ENCODE assay signal across 7 cellular contexts in genomic region chr22:21467337-21468193, GRCh38. TPM values are rescaled to one million over a fixed set of nuclear protein-coding genes. Genes with fewer than 3 reads are reported as not detected.
A peak's percentile ranks its signal among the peaks of the same experiment; 100 is the strongest.
DNase-seq lines count a peak whose midpoint lies in the region; ATAC-seq and TF ChIP-seq lines count a peak whose summit lies in the region.
"Not testable (repeated sequence)": the region's sequence is repeated elsewhere in the genome, so short reads cannot be mapped to it uniquely, and the experiment has no call there.

Gene TMEM191C (plus strand): TSS chr22:21467387. CDS start chr22:21467460, 73 bp downstream.

- not testable (repeated sequence) for H4K20me1 ChIP-seq in Loucy (ENCODE audit: insufficient read depth, low read length, poor library complexity, severe bottlenecking)

- peak within 1 kb of the TSS; percentile 74 for H3K27ac Mint-ChIP-seq in activated T-helper 2 cell treated with anti-CD3 and anti-CD28 coated beads, Interferon-gamma antibody, Interleukin-2, Interleukin-4, amounts not matched to agents 10 μg/mL and 5 μg/mL and 100 μg/mL, durations not matched to agents 14 hours and 24 hours and 36 hours
- H3K27ac Mint-ChIP-seq in endodermal cell = peak within 1 kb of the TSS; percentile 98

- H3K4me2 ChIP-seq in Loucy (ENCODE audit: low read depth, low read length, poor library complexity, severe bottlenecking) = not testable (repeated sequence)

- H3K4me1 Mint-ChIP-seq in activated T-helper 2 cell treated with anti-CD3 and anti-CD28 coated beads, Interferon-gamma antibody, Interleukin-2, Interleukin-4, amounts not matched to agents 10 μg/mL and 5 μg/mL and 100 μg/mL, durations not matched to agents 14 hours and 24 hours and 36 hours (ENCODE audit: low read depth); endodermal cell: not testable (repeated sequence)

- H3K9me2 ChIP-seq in Loucy (replicated peaks; ENCODE audit: low read depth, low read length) = not testable (repeated sequence)

- H3K27me3 Mint-ChIP-seq in activated T-helper 2 cell treated with anti-CD3 and anti-CD28 coated beads, Interferon-gamma antibody, Interleukin-2, Interleukin-4, amounts not matched to agents 10 μg/mL and 5 μg/mL and 100 μg/mL, durations not matched to agents 14 hours and 24 hours and 36 hours (ENCODE audit: low read depth); endodermal cell (ENCODE audit: insufficient read depth): not testable (repeated sequence)

- not testable (repeated sequence) for H3K9me3 Mint-ChIP-seq in activated T-helper 2 cell treated with anti-CD3 and anti-CD28 coated beads, Interferon-gamma antibody, Interleukin-2, Interleukin-4, amounts not matched to agents 10 μg/mL and 5 μg/mL and 100 μg/mL, durations not matched to agents 14 hours and 24 hours and 36 hours; endodermal cell

- H2AFZ ChIP-seq in Loucy (ENCODE audit: low read length) = not testable (repeated sequence)

- not testable (repeated sequence) for DNase-seq in activated T-helper 2 cell treated with anti-CD3 and anti-CD28 coated beads, Interferon-gamma antibody, Interleukin-2, Interleukin-4, amounts not matched to agents 10 μg/mL and 5 μg/mL and 100 μg/mL, durations not matched to agents 14 hours and 24 hours and 36 hours (ENCODE audit: low spot score); endodermal cell; left colon; psoas muscle

- intact Hi-C loops in activated T-helper 2 cell treated with anti-CD3 and anti-CD28 coated beads, Interferon-gamma antibody, Interleukin-2, Interleukin-4, amounts not matched to agents 10 μg/mL and 5 μg/mL and 100 μg/mL, durations not matched to agents 14 hours and 24 hours and 36 hours (cut with micrococcal nuclease); left colon (cut with DNase I, micrococcal nuclease); psoas muscle (cut with DNase I): not testable (repeated sequence)

- H3K4me1 ChIP-seq in Loucy (ENCODE audit: insufficient read depth, low read length, poor library complexity, severe bottlenecking); endodermal cell (ENCODE audit: control insufficient read depth, insufficient read depth, low read length); psoas muscle: not testable (repeated sequence)

- not testable (repeated sequence) for H3K27me3 ChIP-seq in Loucy (ENCODE audit: insufficient read depth, low read length, poor library complexity, severe bottlenecking); endodermal cell (ENCODE audit: control insufficient read depth, insufficient read depth, low read length, poor library complexity, severe bottlenecking); psoas muscle (ENCODE audit: insufficient read depth in 3 of 3, low read length in 2 of 3)

- TF ChIP-seq POLR2A in GM18505 (IDR thresholded peaks at IDR 0.05; ENCODE audit: borderline replicate concordance, extremely low read depth, insufficient read depth, insufficient read length) = not testable (repeated sequence)

- peak within 1 kb of the TSS; percentile 80 for H3K4me3 Mint-ChIP-seq in activated T-helper 2 cell treated with anti-CD3 and anti-CD28 coated beads, Interferon-gamma antibody, Interleukin-2, Interleukin-4, amounts not matched to agents 10 μg/mL and 5 μg/mL and 100 μg/mL, durations not matched to agents 14 hours and 24 hours and 36 hours (ENCODE audit: low read depth)
- peak within 1 kb of the TSS; percentile 62 for H3K4me3 Mint-ChIP-seq in endodermal cell

- not testable (repeated sequence) for H3K9ac ChIP-seq in Loucy (ENCODE audit: low read depth, low read length, poor library complexity, severe bottlenecking); endodermal cell (ENCODE audit: extremely low read depth, low read length, poor library complexity, severe bottlenecking)

- not testable (repeated sequence) for H3K27ac ChIP-seq in endodermal cell (ENCODE audit: low read depth, low read length); psoas muscle

- H3K36me3 ChIP-seq in Loucy (ENCODE audit: insufficient read depth, low read length); endodermal cell (ENCODE audit: control insufficient read depth, insufficient read depth, low read length); psoas muscle (ENCODE audit: insufficient read depth in 1 of 2, low read depth in 1 of 2): not testable (repeated sequence)

- not testable (repeated sequence) for H3K79me2 ChIP-seq in Loucy (ENCODE audit: insufficient read depth, low read length)

- H3K9me3 ChIP-seq in Loucy (ENCODE audit: insufficient read depth, low read depth, low read length); endodermal cell (ENCODE audit: control insufficient read depth, low read length); psoas muscle: not testable (repeated sequence)

- no CpG with 5 or more reads among the region's 74 CpGs for WGBS in endodermal cell (ENCODE audit: insufficient coverage in 1 of 2, insufficient read length in 1 of 2), 2 experiments
- 1% methylated on average over 16 of the region's 74 CpGs; no CpG with 5 or more reads in 2 of the 3 donors for WGBS in psoas muscle, 3 donors

- not testable (repeated sequence) for H3K36me3 Mint-ChIP-seq in activated T-helper 2 cell treated with anti-CD3 and anti-CD28 coated beads, Interferon-gamma antibody, Interleukin-2, Interleukin-4, amounts not matched to agents 10 μg/mL and 5 μg/mL and 100 μg/mL, durations not matched to agents 14 hours and 24 hours and 36 hours (ENCODE audit: low read depth); endodermal cell (ENCODE audit: low read depth)

- H3K4me3 ChIP-seq in Loucy (ENCODE audit: low read length, poor library complexity, severe bottlenecking) (peak within 1 kb of the TSS; percentile 52), psoas muscle (peak within 1 kb of the TSS; percentile 50)
- not testable (repeated sequence) for H3K4me3 ChIP-seq in endodermal cell (ENCODE audit: low read length)

- not testable (repeated sequence) for TF ChIP-seq CTCF in Loucy (conservative IDR thresholded peaks at IDR 0.05; ENCODE audit: low read length); endodermal cell (conservative IDR thresholded peaks at IDR 0.05); psoas muscle (IDR thresholded peaks at IDR 0.05)

- ATAC-seq in GM18505 (IDR thresholded peaks at IDR 0.05; ENCODE audit: unreplicated experiment) = peak; percentile 5
- ATAC-seq in HG02571 (IDR thresholded peaks at IDR 0.05; ENCODE audit: unreplicated experiment) = peak; percentile 18
- ATAC-seq in left colon = peak; percentile 7
- peak in 3 of 4 donors; percentile 26 to 57 (median 42) for ATAC-seq in psoas muscle

- H3F3A ChIP-seq in Loucy (ENCODE audit: low read depth) = not testable (repeated sequence)

RNA-seq across cellular contexts. Expression of gene TMEM191C, which starts in this region (rescaled TPM):
- total RNA-seq in activated T-helper 2 cell treated with anti-CD3 and anti-CD28 coated beads, Interferon-gamma antibody, Interleukin-2, Interleukin-4, amounts not matched to agents 10 μg/mL and 5 μg/mL and 100 μg/mL, durations not matched to agents 14 hours and 24 hours and 36 hours = 0.52 and 0.69 TPM in 2 replicates
- total RNA-seq in endodermal cell = 1 to 10 TPM; 4.0 to 4.4 TPM
- 4.3 TPM for polyA plus RNA-seq in endodermal cell (2013, experiment 1 of 2)
- 1.9 TPM for polyA plus RNA-seq in endodermal cell (2013, experiment 2 of 2)
- total RNA-seq in left colon = 1 to 10 TPM; 3.3 to 4.0 TPM
- total RNA-seq in psoas muscle = under 1 TPM in 1 of 4 donors, not detected in 3; 0.34 TPM
- under 1 TPM; 0.01 to 0.07 (median 0.06) TPM for polyA plus RNA-seq in psoas muscle

Comparison
In these comparisons a context has a peak if more than half of its experiments do, and no peak if none do; other contexts are left out.
1. Peak in ATAC-seq and H3K4me3 ChIP-seq in psoas muscle; RNA of the gene not detected or under 1 TPM.